8 cellular contexts compared by ENCODE assay signal in the genomic region with DNA sequence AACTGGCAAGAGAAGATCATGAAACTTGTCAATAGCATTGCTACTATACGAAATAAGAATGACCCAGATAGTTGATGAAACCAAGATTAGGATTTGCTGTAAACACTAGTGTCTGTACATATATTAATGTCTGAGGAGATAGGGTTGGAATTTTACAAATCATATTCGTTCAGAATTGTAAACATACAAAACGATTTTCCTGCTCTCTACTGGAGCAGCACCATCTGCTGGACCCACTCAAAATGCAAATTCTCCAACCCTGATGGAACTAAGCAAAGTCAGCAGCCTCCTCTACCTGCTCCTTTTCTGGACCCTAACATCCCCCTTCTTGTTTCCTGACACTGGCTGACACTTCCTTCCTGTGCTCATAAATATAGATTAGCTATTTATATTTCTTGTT. TPM values are rescaled to one million over a fixed set of nuclear protein-coding genes. Genes with fewer than 3 reads are reported as not detected.
DNase-seq lines count a peak whose midpoint lies in the region; ATAC-seq, FAIRE-seq and TF ChIP-seq lines count a peak whose summit lies in the region.

No MANE protein-coding gene starts in this region.

- no peak for TF ChIP-seq POLR2A in HCT116 (IDR thresholded peaks at IDR 0.05; ENCODE audit: borderline replicate concordance, extremely low read depth, insufficient read depth, insufficient read length)

- H3K27me3 ChIP-seq in HCT116 (ENCODE audit: insufficient read depth, low read length) (no peaks in the 10 kb centered on the region), SJCRH30 (no peaks in the 10 kb centered on the region)

- BruUV-seq in HCT116 (replicated peaks; lab: Mats Ljungman, UMichigan), result no TSS peak

- peak overlapping the region; percentile 1 for H2AFZ ChIP-seq in HCT116 (ENCODE audit: low read depth, low read length, poor library complexity, severe bottlenecking)

- ATAC-seq in HCT116, result peak; percentile 78
- peak; percentile 78 for ATAC-seq in sciatic nerve

- TF ChIP-seq CTCF in HCT116 (IDR thresholded peaks at IDR 0.05 in 2 of 3, conservative IDR thresholded peaks at IDR 0.05 in 1 of 3; ENCODE audit: borderline replicate concordance in 1 of 3, insufficient read depth in 1 of 3, low read depth in 2 of 3, low read length in 2 of 3), result peak; percentile 47 to 56 (median 47); a peak in 5 of 6 replicates

- no peak overlapping the region for H3K9ac ChIP-seq in HCT116 (ENCODE audit: low read length)

- H3K9me3 ChIP-seq in HCT116 (ENCODE audit: control insufficient read depth in 1 of 2, insufficient read depth in 1 of 2, low read depth in 1 of 2, low read length in 2 of 2), result no peaks in the 10 kb centered on the region
- H3K9me3 ChIP-seq in SJCRH30 (replicated peaks), result no peaks in the 10 kb centered on the region

- no peak overlapping the region for H3K27ac ChIP-seq in HCT116 (ENCODE audit: low read depth, low read length)
- no peak overlapping the region for H3K27ac ChIP-seq in SJCRH30

- H3K36me3 ChIP-seq in HCT116 (ENCODE audit: control insufficient read depth in 1 of 2, insufficient read depth in 2 of 2, low read length in 2 of 2) (no peaks in the 10 kb centered on the region), SJCRH30 (no peaks in the 10 kb centered on the region)

- no peaks in the 10 kb centered on the region for H3K4me1 ChIP-seq in HCT116 (ENCODE audit: control insufficient read depth in 1 of 2, insufficient read depth in 2 of 2, low read length in 2 of 2)
- H3K4me1 ChIP-seq in SJCRH30, result no peaks in the 10 kb centered on the region

- H3K9me2 ChIP-seq in HCT116 (ENCODE audit: insufficient read depth), result no peaks in the 10 kb centered on the region

- TF ChIP-seq RAD21 in HCT116 (IDR thresholded peaks at IDR 0.05; ENCODE audit: low read depth), result peak; percentile 67

- no peaks in the 10 kb centered on the region for H3K79me2 ChIP-seq in HCT116 (ENCODE audit: insufficient read depth, low read length)

- H3K4me3 ChIP-seq in HCT116 (replicated peaks in 1 of 2; ENCODE audit: low read depth in 1 of 2, low read length in 2 of 2), result no peak overlapping the region
- H3K4me3 ChIP-seq in SJCRH30, result no peak overlapping the region

- RAD21 ChIA-PET in HCT116 (lab: Charles Lee; ENCODE audit: low non-redundant PET in 1 of 2, low total read pairs in 2 of 2, uncharacterized antibody in 2 of 2, unreplicated experiment in 2 of 2), result no interaction called here

- POLR2A ChIA-PET in HCT116 (lab: Charles Lee), result no interaction called here

- CTCF ChIA-PET in HCT116 (lab: Charles Lee), result interaction anchor here (1.1 kb wide), 1 partner anchor 9 kb away, joined by 3 read pairs; no protein-coding TSS in a partner anchor

- no peaks in the 10 kb centered on the region for H4K20me1 ChIP-seq in HCT116 (ENCODE audit: insufficient read depth)

- intact Hi-C loops in HCT116 (cut with micrococcal nuclease), result no loop called here
- intact Hi-C loops in sciatic nerve (cut with DNase I), result no loop called here

- H3K4me2 ChIP-seq in HCT116 (ENCODE audit: low read length), result no peak overlapping the region

- FAIRE-seq in frontal cortex (lab: Jason Lieb, UNC), result no peak

- DNase-seq in NCI-H1092 treated with DMSO at 0.1 percent for 48 hours (lab: John Stamatoyannopoulos, UW), result peak; percentile 14
- DNase-seq in NCI-H1092 (lab: John Stamatoyannopoulos, UW), result no peak
- DNase-seq in HCT116 (ENCODE audit: low read depth, low spot score), result peak; percentile 8
- peak; percentile 30 for DNase-seq in UCSD-AML1 (lab: John Stamatoyannopoulos, UW; ENCODE audit: unreplicated experiment)
- peak; percentile 22 to 36 for DNase-seq in frontal cortex (ENCODE audit: low spot score in 2 of 2)
- DNase-seq in sciatic nerve (ENCODE audit: low spot score), result no peak
- no peak for DNase-seq in SJCRH30
- DNase-seq in activated CD8-positive, alpha-beta memory T cell treated with anti-CD3 and anti-CD28 coated beads, Interleukin-2, amount 50 U/mL, for 4 hours, result no peak

TF ChIP-seq in HCT116, 20 proteins besides CTCF, POLR2A, EP300 and RAD21:
- TF ChIP-seq ZNF274 (IDR thresholded peaks at IDR 0.05; ENCODE audit: low read depth, low read length) (no peak), POLR2AphosphoS5 (IDR thresholded peaks at IDR 0.05; ENCODE audit: low read depth, low read length) (no peak), EGR1 (IDR thresholded peaks at IDR 0.05; ENCODE audit: low read depth) (no peak), EZH2phosphoT487 (IDR thresholded peaks at IDR 0.05; ENCODE audit: borderline replicate concordance) (no peak), EZH2 (IDR thresholded peaks at IDR 0.05) (no peak), ELF1 (IDR thresholded peaks at IDR 0.05; ENCODE audit: borderline replicate concordance, low read depth) (no peak), YY1 (IDR thresholded peaks at IDR 0.05; ENCODE audit: extremely low read depth, insufficient replicate concordance, low read depth, low read length) (no peak), FOSL1 (IDR thresholded peaks at IDR 0.05; ENCODE audit: low read depth) (no peak), CEBPB (IDR thresholded peaks at IDR 0.05; ENCODE audit: low read depth) (no peak), SIN3A (IDR thresholded peaks at IDR 0.05; ENCODE audit: low read depth) (no peak), CBX3 (IDR thresholded peaks at IDR 0.05; ENCODE audit: low read depth) (no peak), SRF (IDR thresholded peaks at IDR 0.05; ENCODE audit: low read depth) (no peak)
- TF ChIP-seq, protein P1, sequence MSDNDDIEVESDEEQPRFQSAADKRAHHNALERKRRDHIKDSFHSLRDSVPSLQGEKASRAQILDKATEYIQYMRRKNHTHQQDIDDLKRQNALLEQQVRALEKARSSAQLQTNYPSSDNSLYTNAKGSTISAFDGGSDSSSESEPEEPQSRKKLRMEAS (IDR thresholded peaks at IDR 0.05), result no peak
- TF ChIP-seq, protein P2, sequence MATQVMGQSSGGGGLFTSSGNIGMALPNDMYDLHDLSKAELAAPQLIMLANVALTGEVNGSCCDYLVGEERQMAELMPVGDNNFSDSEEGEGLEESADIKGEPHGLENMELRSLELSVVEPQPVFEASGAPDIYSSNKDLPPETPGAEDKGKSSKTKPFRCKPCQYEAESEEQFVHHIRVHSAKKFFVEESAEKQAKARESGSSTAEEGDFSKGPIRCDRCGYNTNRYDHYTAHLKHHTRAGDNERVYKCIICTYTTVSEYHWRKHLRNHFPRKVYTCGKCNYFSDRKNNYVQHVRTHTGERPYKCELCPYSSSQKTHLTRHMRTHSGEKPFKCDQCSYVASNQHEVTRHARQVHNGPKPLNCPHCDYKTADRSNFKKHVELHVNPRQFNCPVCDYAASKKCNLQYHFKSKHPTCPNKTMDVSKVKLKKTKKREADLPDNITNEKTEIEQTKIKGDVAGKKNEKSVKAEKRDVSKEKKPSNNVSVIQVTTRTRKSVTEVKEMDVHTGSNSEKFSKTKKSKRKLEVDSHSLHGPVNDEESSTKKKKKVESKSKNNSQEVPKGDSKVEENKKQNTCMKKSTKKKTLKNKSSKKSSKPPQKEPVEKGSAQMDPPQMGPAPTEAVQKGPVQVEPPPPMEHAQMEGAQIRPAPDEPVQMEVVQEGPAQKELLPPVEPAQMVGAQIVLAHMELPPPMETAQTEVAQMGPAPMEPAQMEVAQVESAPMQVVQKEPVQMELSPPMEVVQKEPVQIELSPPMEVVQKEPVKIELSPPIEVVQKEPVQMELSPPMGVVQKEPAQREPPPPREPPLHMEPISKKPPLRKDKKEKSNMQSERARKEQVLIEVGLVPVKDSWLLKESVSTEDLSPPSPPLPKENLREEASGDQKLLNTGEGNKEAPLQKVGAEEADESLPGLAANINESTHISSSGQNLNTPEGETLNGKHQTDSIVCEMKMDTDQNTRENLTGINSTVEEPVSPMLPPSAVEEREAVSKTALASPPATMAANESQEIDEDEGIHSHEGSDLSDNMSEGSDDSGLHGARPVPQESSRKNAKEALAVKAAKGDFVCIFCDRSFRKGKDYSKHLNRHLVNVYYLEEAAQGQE (IDR thresholded peaks at IDR 0.05; ENCODE audit: low read depth), result no peak

RNA-seq across cellular contexts. Expression of a gene that starts 29.4 kb away (rescaled TPM):
- total RNA-seq in HCT116 (2021; ENCODE audit: unreplicated experiment), result 29.1 TPM
- polyA plus RNA-seq in HCT116 (2012), result 13.3 and 14.7 TPM in 2 replicates
- 35.1 TPM for total RNA-seq in frontal cortex
- total RNA-seq in sciatic nerve, result 54.7 TPM
- 13.4 and 14.7 TPM in 2 replicates for total RNA-seq in SJCRH30 (2014; rRNA removed; shearing (Covaris generic))

Comparison
In these comparisons a context has a peak if more than half of its experiments do, and no peak if none do; other contexts are left out.
1. DNase-seq: peak in NCI-H1092 treated with DMSO at 0.1 percent for 48 hours (single experiment), HCT116 (single experiment), UCSD-AML1 (single experiment) and frontal cortex (2 of 2); none in NCI-H1092 (single experiment), sciatic nerve (single experiment), SJCRH30 (0 of 2) and activated CD8-positive, alpha-beta memory T cell treated with anti-CD3 and anti-CD28 coated beads, Interleukin-2, amount 50 U/mL, for 4 hours (single experiment).